In the genomic region with DNA sequence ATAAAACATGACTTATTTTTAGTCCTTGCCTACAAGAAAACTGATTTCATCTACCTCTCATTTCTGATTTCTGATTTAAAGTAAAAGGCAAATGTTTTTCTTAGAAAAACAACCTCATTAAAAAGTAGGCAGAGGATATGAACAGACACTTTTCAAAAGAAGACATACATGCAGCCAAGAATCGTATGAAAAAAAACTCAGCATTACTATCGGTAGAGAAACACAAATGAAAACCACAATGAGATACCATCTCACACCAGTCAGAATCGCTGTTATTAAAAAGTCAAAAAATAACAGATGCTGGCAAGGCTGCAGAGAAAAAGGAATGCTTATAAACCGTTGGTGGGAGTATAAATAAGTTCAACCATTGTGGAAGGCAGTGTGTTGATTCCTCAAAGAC, we compare ENCODE assay signal across 25 cellular contexts.
"Had no signal": no experiment of that assay in that cellular context is flagged by ENCODE, and none has a peak within 500 bp of the region (broad histone marks: within the 10 kb centered on the region; RNA-seq: fewer than 3 reads in every experiment).

No MANE protein-coding gene starts in this region.

- H3K27ac Mint-ChIP-seq: IgD-negative memory B cell had no signal

- H3K4me1 Mint-ChIP-seq: IgD-negative memory B cell had no signal

- H3K9me3 Mint-ChIP-seq: IgD-negative memory B cell had no signal

- H3K4me3 Mint-ChIP-seq: IgD-negative memory B cell had no signal

- H3K27me3 Mint-ChIP-seq: IgD-negative memory B cell had no signal

- H3K27ac ChIP-seq: HL-60, KMS-11, Peyer's patch, SJCRH30 had no signal

- DNase-seq: MG63; NCI-H1092; NCI-H1105 treated with DMSO at 0.1 percent for 48 hours; NCI-H1417 treated with DMSO at 0.1 percent for 48 hours; NCI-H146; NCI-H1694 treated with DMSO at 0.1 percent for 48 hours; NCI-H1930; NCI-H2081; NCI-H2107; NCI-H2227 treated with DMSO at 0.1 percent for 48 hours; NCI-H446; NCI-H510A; NCI-H524 treated with DMSO at 0.1 percent for 48 hours; NCI-H69; NCI-H774; NK-92 treated with Interleukin-12 subunit alpha and Interleukin-12 subunit beta, amount 100 ng/mL, for 24 hours; PC-3; Peyer's patch; SHP77 treated with DMSO at 0.1 percent for 48 hours; SJCRH30 had no signal

- H3K9me3 ChIP-seq: MG63, Peyer's patch, SJCRH30 had no signal

- ATAC-seq: PC-3, Right ventricle myocardium inferior, SK-N-SH treated with all-trans-retinoic acid at 6 μM for 48 hours had no signal
